In genomic region chr1:17045623-17046022, GRCh38 we compare ENCODE assay signal across 8 cellular contexts. TPM values are rescaled to one million over a fixed set of nuclear protein-coding genes. Genes with fewer than 3 reads are reported as not detected.
DNase-seq lines count a peak whose midpoint lies in the region; ATAC-seq and TF ChIP-seq lines count a peak whose summit lies in the region.

No MANE protein-coding gene starts in this region.

- H3K27me3 ChIP-seq in left lung (no peaks in the 10 kb centered on the region), upper lobe of right lung (no peaks in the 10 kb centered on the region)

- intact Hi-C loops in left lung (cut with DNase I) = loop anchor here in 1 of 2 donors (5.0 kb wide), 1 partner anchor 93 kb away; no protein-coding TSS in a partner anchor
- intact Hi-C loops in upper lobe of right lung (cut with DNase I) = loop anchor here (10.0 kb wide), 1 partner anchor 91 kb away; no protein-coding TSS in a partner anchor

- in situ Hi-C loops in astrocyte of the cerebellum (cut with HindIII; ENCODE audit: low sequenced_read_pairs) = no loop called here

- peaks cover 0 to 69% of the 10 kb centered on the region in 2 donors for H3K36me3 ChIP-seq in left lung
- peaks cover 55% of the 10 kb centered on the region for H3K36me3 ChIP-seq in upper lobe of right lung

- peaks cover 22% of the 10 kb centered on the region for H3K4me1 Mint-ChIP-seq in activated naive CD4-positive, alpha-beta T cell treated with anti-CD3 and anti-CD28 coated beads, Interleukin-2, amount 50 U/mL, for 24 hours

- H3K4me1 ChIP-seq in left lung (peaks cover 5 to 23% of the 10 kb centered on the region in 2 donors), upper lobe of right lung (peaks cover 15% of the 10 kb centered on the region)

- peaks cover 5% of the 10 kb centered on the region for H3K36me3 Mint-ChIP-seq in activated naive CD4-positive, alpha-beta T cell treated with anti-CD3 and anti-CD28 coated beads, Interleukin-2, amount 50 U/mL, for 24 hours

- peak overlapping the region; percentile 29 to 46 for H3K27ac ChIP-seq in left lung
- no peak overlapping the region for H3K27ac ChIP-seq in upper lobe of right lung

- H3K9me3 ChIP-seq in left lung (no peaks in the 10 kb centered on the region), upper lobe of right lung (no peaks in the 10 kb centered on the region)

- TF ChIP-seq CTCF in astrocyte of the cerebellum (IDR thresholded peaks at IDR 0.05; ENCODE audit: low read depth, low read length, missing control alignments) (no peak), left lung (IDR thresholded peaks at IDR 0.05) (no peak), upper lobe of right lung (IDR thresholded peaks at IDR 0.05) (no peak)

- H3K27me3 Mint-ChIP-seq in activated naive CD4-positive, alpha-beta T cell treated with anti-CD3 and anti-CD28 coated beads, Interleukin-2, amount 50 U/mL, for 24 hours = no peaks in the 10 kb centered on the region

- DNase-seq in activated naive CD4-positive, alpha-beta T cell (lab: John Stamatoyannopoulos, UW) = no peak
- DNase-seq in astrocyte of the cerebellum (ENCODE audit: low read depth) (no peak), left lung (no peak), upper lobe of right lung (no peak), SK-N-DZ (ENCODE audit: low spot score) (no peak), NCI-H1105 treated with DMSO at 0.1 percent for 48 hours (lab: John Stamatoyannopoulos, UW) (no peak)

- peak overlapping the region; percentile 19 for H3K4me3 ChIP-seq in astrocyte of the cerebellum (ENCODE audit: low read depth, low read length)
- peak overlapping the region in 1 of 2 donors; percentile 19 for H3K4me3 ChIP-seq in left lung
- H3K4me3 ChIP-seq in upper lobe of right lung = peak overlapping the region; percentile 28

- no peaks in the 10 kb centered on the region for H3K9me3 Mint-ChIP-seq in activated naive CD4-positive, alpha-beta T cell treated with anti-CD3 and anti-CD28 coated beads, Interleukin-2, amount 50 U/mL, for 24 hours

- ATAC-seq in left lung (peak; percentile 94), upper lobe of right lung (peak; percentile 65), GM21390 (IDR thresholded peaks at IDR 0.05; ENCODE audit: unreplicated experiment) (no peak)

- H3K27ac Mint-ChIP-seq in activated naive CD4-positive, alpha-beta T cell treated with anti-CD3 and anti-CD28 coated beads, Interleukin-2, amount 50 U/mL, for 24 hours = peak overlapping the region; percentile 35

- H3K4me3 Mint-ChIP-seq in activated naive CD4-positive, alpha-beta T cell treated with anti-CD3 and anti-CD28 coated beads, Interleukin-2, amount 50 U/mL, for 24 hours = no peak overlapping the region

RNA-seq across cellular contexts. Expression of gene SDHB, which starts 8.2 kb away (rescaled TPM):
- total RNA-seq in left lung = 100 to 1,000 TPM in 1 of 2 donors, 10 to 100 TPM in 1; 87.7 to 110 TPM
- total RNA-seq in upper lobe of right lung = 79.3 TPM
- 201 and 208 TPM in 2 replicates for polyA plus RNA-seq in SK-N-DZ (2014; cell fraction: cytosol; rRNA removed)
- polyA plus RNA-seq in SK-N-DZ (2014; cell fraction: nucleus; rRNA removed) = 126 and 129 TPM in 2 replicates

RNA-seq across cellular contexts. Expression of gene ATP13A2, which starts 33.9 kb away (rescaled TPM):
- 10 to 100 TPM; 63.6 to 65.0 TPM for total RNA-seq in left lung
- total RNA-seq in upper lobe of right lung = 42.1 TPM
- 17.9 and 22.6 TPM in 2 replicates for polyA plus RNA-seq in SK-N-DZ (2014; cell fraction: cytosol; rRNA removed)
- polyA plus RNA-seq in SK-N-DZ (2014; cell fraction: nucleus; rRNA removed) = 18.5 and 23.5 TPM in 2 replicates
